ENCODE assay signal across 1 cellular context in genomic region chr9:37692622-37693221, GRCh38.
TF ChIP-seq lines count a peak whose summit lies in the region.

No MANE protein-coding gene starts in this region.

TF ChIP-seq in K562, 482 proteins besides CTCF, POLR2A, EP300 and RAD21 (continues in another document):
- TF ChIP-seq ARID3A (IDR thresholded peaks at IDR 0.05; ENCODE audit: borderline replicate concordance, low read depth, low read length) (no peak), SMAD2 (IDR thresholded peaks at IDR 0.05; ENCODE audit: low read depth, low read length) (no peak), ERF (CRISPR knock-in tag; IDR thresholded peaks at IDR 0.05) (no peak), ZNF707 (CRISPR knock-in tag; conservative IDR thresholded peaks at IDR 0.05) (no peak), ETV6 (IDR thresholded peaks at IDR 0.05; ENCODE audit: borderline replicate concordance in 1 of 2, low read depth in 2 of 2, low read length in 1 of 2) (no peak), ETV6 (CRISPR knock-in tag; IDR thresholded peaks at IDR 0.05; ENCODE audit: borderline replicate concordance) (no peak), SREBF1 (IDR thresholded peaks at IDR 0.05; ENCODE audit: borderline replicate concordance, low read depth, low read length) (no peak), NCOA2 (IDR thresholded peaks at IDR 0.05; ENCODE audit: partially characterized antibody in 2 of 2) (no peak), KAT7 (CRISPR knock-in tag; IDR thresholded peaks at IDR 0.05; ENCODE audit: borderline replicate concordance) (no peak), NBN (IDR thresholded peaks at IDR 0.05; ENCODE audit: low read depth) (no peak), ZNF318 (IDR thresholded peaks at IDR 0.05; ENCODE audit: borderline replicate concordance in 1 of 2, low read depth in 1 of 2) (no peak), BRF2 (IDR thresholded peaks at IDR 0.05; ENCODE audit: borderline replicate concordance, insufficient read depth, insufficient read length) (no peak), XRCC5 (IDR thresholded peaks at IDR 0.05; ENCODE audit: low read depth, low read length) (no peak), TSC22D4 (tag; IDR thresholded peaks at IDR 0.05) (0 out of 2 replicates have a peak, but pooled peaks have one; percentile 86), MTA3 (IDR thresholded peaks at IDR 0.05; ENCODE audit: borderline replicate concordance) (no peak), MCM3 (IDR thresholded peaks at IDR 0.05) (peak; percentile 78; the same call in 1 of the 2 replicates), TFAM (CRISPR knock-in tag; conservative IDR thresholded peaks at IDR 0.05) (no peak), CTCFL (IDR thresholded peaks at IDR 0.05; ENCODE audit: borderline replicate concordance, insufficient read depth, low read depth, low read length, poor library complexity, severe bottlenecking) (no peak), RBM14 (IDR thresholded peaks at IDR 0.05; ENCODE audit: borderline replicate concordance, insufficient read depth, low read depth, low read length) (no peak), SRSF9 (IDR thresholded peaks at IDR 0.05; ENCODE audit: borderline replicate concordance, low read depth, low read length) (no peak), ARID3B (CRISPR knock-in tag; IDR thresholded peaks at IDR 0.05; ENCODE audit: borderline replicate concordance) (no peak), THAP12 (CRISPR knock-in tag; IDR thresholded peaks at IDR 0.05) (no peak), POLR2AphosphoS2 (IDR thresholded peaks at IDR 0.05; ENCODE audit: low read length) (no peak), ZNF445 (CRISPR knock-in tag; IDR thresholded peaks at IDR 0.05; ENCODE audit: low read depth) (no peak), HDAC2 (IDR thresholded peaks at IDR 0.05) (no peak), HDGF (IDR thresholded peaks at IDR 0.05) (no peak), HDAC1 (IDR thresholded peaks at IDR 0.05) (0 out of 4 replicates have a peak, but pooled peaks of 1 of the 2 experiments have one; percentile 18), STAT5A (IDR thresholded peaks at IDR 0.05; ENCODE audit: borderline replicate concordance, low read length) (no peak), MLLT1 (IDR thresholded peaks at IDR 0.05) (0 out of 4 replicates have a peak, but pooled peaks of 1 of the 2 experiments have one; percentile 42), PPARD (CRISPR knock-in tag; IDR thresholded peaks at IDR 0.05) (no peak), HBP1 (CRISPR knock-in tag; IDR thresholded peaks at IDR 0.05) (0 out of 2 replicates have a peak, but pooled peaks have one; percentile 21), ZNF764 (CRISPR knock-in tag; IDR thresholded peaks at IDR 0.05; ENCODE audit: low read depth) (no peak), MCM5 (IDR thresholded peaks at IDR 0.05; ENCODE audit: low read depth) (0 out of 2 replicates have a peak, but pooled peaks have one; percentile 69), ZNF316 (IDR thresholded peaks at IDR 0.05) (peak; percentile 72), ZNF282 (CRISPR knock-in tag; IDR thresholded peaks at IDR 0.05) (no peak), E2F1 (CRISPR knock-in tag; IDR thresholded peaks at IDR 0.05) (no peak), ZNF146 (CRISPR knock-in tag; IDR thresholded peaks at IDR 0.05; ENCODE audit: unreplicated experiment) (no peak), HEY1 (CRISPR knock-in tag; IDR thresholded peaks at IDR 0.05; ENCODE audit: borderline replicate concordance) (no peak), LEF1 (IDR thresholded peaks at IDR 0.05) (no peak), RBM25 (IDR thresholded peaks at IDR 0.05; ENCODE audit: low read depth, low read length, severe bottlenecking) (no peak)
